Comparison of ENCODE assay signal across 30 cellular contexts in the genomic region with DNA sequence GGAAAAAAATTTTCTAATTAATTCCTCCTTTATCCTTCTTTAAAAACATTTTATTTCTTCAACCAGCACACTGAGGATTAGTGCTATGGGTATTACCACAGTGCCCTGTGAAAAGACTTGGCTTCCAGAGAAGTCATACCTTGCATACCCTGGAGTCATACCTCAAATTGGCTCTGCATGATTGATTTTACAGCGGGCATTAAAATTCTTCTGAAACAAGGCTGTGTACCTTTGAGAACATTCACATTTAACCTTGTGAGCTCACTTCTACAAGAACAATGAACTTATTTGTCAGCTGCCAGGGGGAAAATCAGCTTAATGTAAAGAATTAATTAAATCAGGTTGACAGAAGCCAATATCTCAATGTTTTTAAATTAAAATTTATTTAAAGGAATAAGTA. TPM values are rescaled to one million over a fixed set of nuclear protein-coding genes. Genes with fewer than 3 reads are reported as not detected.
DNase-seq lines count a peak whose midpoint lies in the region; ATAC-seq and FAIRE-seq lines count a peak whose summit lies in the region.
"Had no signal": no experiment of that assay in that cellular context is flagged by ENCODE, and none has a peak within 500 bp of the region (broad histone marks: within the 10 kb centered on the region; RNA-seq: fewer than 3 reads in every experiment).

No MANE protein-coding gene starts in this region.

- DNase-seq in NCI-H748 (lab: John Stamatoyannopoulos, UW; ENCODE audit: unreplicated experiment) (peak; percentile 11), NCI-H748 treated with DMSO at 0.1 percent for 48 hours (lab: John Stamatoyannopoulos, UW) (no peak), RCC 7860 (ENCODE audit: low spot score) (peak; percentile 12), kidney glomerular epithelial cell (lab: John Stamatoyannopoulos, UW) (peak; percentile 61), Right ventricle myocardium superior (no peak)
- DNase-seq in activated T-helper 2 cell treated with anti-CD3 and anti-CD28 coated beads, Interferon-gamma antibody, Interleukin-2, Interleukin-4, amounts not matched to agents 10 μg/mL and 5 μg/mL and 100 μg/mL, durations not matched to agents 14 hours and 24 hours and 36 hours (ENCODE audit: low spot score), result no peak
- DNase-seq in activated CD4-positive, alpha-beta T cell treated with anti-CD3 and anti-CD28 coated beads, Interleukin-2, amount 50 U/mL, for 48 hours, result no peak
- no peak for DNase-seq in stimulated activated CD4-positive, alpha-beta T cell treated with anti-CD3 and anti-CD28 coated beads, Interleukin-2, amount 100 ng/mL, for 24 hours
- DNase-seq: activated CD4-positive, alpha-beta T cell treated with anti-CD3 and anti-CD28 coated beads, Interleukin-2, amount 10 ng/mL, durations not matched to agents 24 days and 14 days; activated effector memory CD4-positive, alpha-beta T cell treated with anti-CD3 and anti-CD28 coated beads, Interleukin-2, amount 50 U/mL, for 16 hours; activated T-cell treated with anti-CD3 and anti-CD28 coated beads, Interleukin-2, amount 50 U/mL, for 1 hour; anterior cingulate cortex; cortex of kidney; effector memory CD4-positive, alpha-beta T cell; midbrain; naive B cell; NCI-H1092; NCI-H187; NCI-H510A treated with DMSO at 0.1 percent for 48 hours; Peyer's patch; SIG-M5; substantia nigra; SW 1271; T-helper 9 cell; WERI-Rb-1 had no signal

- intact Hi-C loops in activated T-helper 2 cell treated with anti-CD3 and anti-CD28 coated beads, Interferon-gamma antibody, Interleukin-2, Interleukin-4, amounts not matched to agents 10 μg/mL and 5 μg/mL and 100 μg/mL, durations not matched to agents 14 hours and 24 hours and 36 hours (cut with micrococcal nuclease), result no loop called here
- intact Hi-C loops in Right ventricle myocardium superior (cut with DNase I), result no loop called here

- no peak overlapping the region for H3K27ac Mint-ChIP-seq in activated T-helper 2 cell treated with anti-CD3 and anti-CD28 coated beads, Interferon-gamma antibody, Interleukin-2, Interleukin-4, amounts not matched to agents 10 μg/mL and 5 μg/mL and 100 μg/mL, durations not matched to agents 14 hours and 24 hours and 36 hours
- H3K27ac Mint-ChIP-seq: activated CD4-positive, alpha-beta T cell treated with anti-CD3 and anti-CD28 coated beads, Interleukin-2, amount 10 ng/mL, durations not matched to agents 24 days and 14 days; activated naive CD8-positive, alpha-beta T cell; stimulated activated memory B cell treated with anti-CD40 and anti-IgM and Interleukin-4, amounts not matched to agents 10 μg/mL and 1 μg/mL and 100 μg/mL, for 72 hours; type B pancreatic cell had no signal

- H3K9me3 Mint-ChIP-seq in activated T-helper 2 cell treated with anti-CD3 and anti-CD28 coated beads, Interferon-gamma antibody, Interleukin-2, Interleukin-4, amounts not matched to agents 10 μg/mL and 5 μg/mL and 100 μg/mL, durations not matched to agents 14 hours and 24 hours and 36 hours, result no peaks in the 10 kb centered on the region
- H3K9me3 Mint-ChIP-seq: activated CD4-positive, alpha-beta T cell treated with anti-CD3 and anti-CD28 coated beads, Interleukin-2, amount 10 ng/mL, durations not matched to agents 24 days and 14 days; naive B cell; stimulated activated memory B cell treated with anti-CD40 and anti-IgM and Interleukin-4, amounts not matched to agents 10 μg/mL and 1 μg/mL and 100 μg/mL, for 72 hours; type B pancreatic cell had no signal

- H3K4me1 Mint-ChIP-seq in activated T-helper 2 cell treated with anti-CD3 and anti-CD28 coated beads, Interferon-gamma antibody, Interleukin-2, Interleukin-4, amounts not matched to agents 10 μg/mL and 5 μg/mL and 100 μg/mL, durations not matched to agents 14 hours and 24 hours and 36 hours (ENCODE audit: low read depth), result peaks cover 8% of the 10 kb centered on the region
- H3K4me1 Mint-ChIP-seq: stimulated activated memory B cell treated with anti-CD40 and anti-IgM and Interleukin-4, amounts not matched to agents 10 μg/mL and 1 μg/mL and 100 μg/mL, for 72 hours had no signal

- H3K27me3 Mint-ChIP-seq in activated T-helper 2 cell treated with anti-CD3 and anti-CD28 coated beads, Interferon-gamma antibody, Interleukin-2, Interleukin-4, amounts not matched to agents 10 μg/mL and 5 μg/mL and 100 μg/mL, durations not matched to agents 14 hours and 24 hours and 36 hours (ENCODE audit: low read depth), result no peaks in the 10 kb centered on the region
- H3K27me3 Mint-ChIP-seq: activated CD4-positive, alpha-beta T cell treated with anti-CD3 and anti-CD28 coated beads, Interleukin-2, amount 10 ng/mL, durations not matched to agents 24 days and 14 days; activated naive CD8-positive, alpha-beta T cell; naive B cell; stimulated activated memory B cell treated with anti-CD40 and anti-IgM and Interleukin-4, amounts not matched to agents 10 μg/mL and 1 μg/mL and 100 μg/mL, for 72 hours; type B pancreatic cell had no signal

- no peak for ATAC-seq in Right ventricle myocardium superior (ENCODE audit: poor library complexity)
- ATAC-seq: stimulated activated memory B cell treated with anti-CD40 and anti-IgM and Interleukin-4, amounts not matched to agents 10 μg/mL and 1 μg/mL and 100 μg/mL, for 72 hours had no signal

- peaks cover 27% of the 10 kb centered on the region for H3K36me3 Mint-ChIP-seq in activated T-helper 2 cell treated with anti-CD3 and anti-CD28 coated beads, Interferon-gamma antibody, Interleukin-2, Interleukin-4, amounts not matched to agents 10 μg/mL and 5 μg/mL and 100 μg/mL, durations not matched to agents 14 hours and 24 hours and 36 hours (ENCODE audit: low read depth)

- no peak for FAIRE-seq in RCC 7860 (lab: Jason Lieb, UNC)
- FAIRE-seq: A204.1, H1 had no signal

- no peak overlapping the region for H3K4me3 Mint-ChIP-seq in activated T-helper 2 cell treated with anti-CD3 and anti-CD28 coated beads, Interferon-gamma antibody, Interleukin-2, Interleukin-4, amounts not matched to agents 10 μg/mL and 5 μg/mL and 100 μg/mL, durations not matched to agents 14 hours and 24 hours and 36 hours (ENCODE audit: low read depth)
- H3K4me3 Mint-ChIP-seq: activated CD4-positive, alpha-beta T cell treated with anti-CD3 and anti-CD28 coated beads, Interleukin-2, amount 10 ng/mL, durations not matched to agents 24 days and 14 days; activated naive CD8-positive, alpha-beta T cell; naive B cell; stimulated activated memory B cell treated with anti-CD40 and anti-IgM and Interleukin-4, amounts not matched to agents 10 μg/mL and 1 μg/mL and 100 μg/mL, for 72 hours; type B pancreatic cell had no signal

RNA-seq across cellular contexts. Expression of a gene that starts 44.6 kb away (rescaled TPM):
- 39.6 and 41.8 TPM in 2 replicates for total RNA-seq in activated T-helper 2 cell treated with anti-CD3 and anti-CD28 coated beads, Interferon-gamma antibody, Interleukin-2, Interleukin-4, amounts not matched to agents 10 μg/mL and 5 μg/mL and 100 μg/mL, durations not matched to agents 14 hours and 24 hours and 36 hours
- total RNA-seq in Right ventricle myocardium superior, result 51.3 TPM

Comparison
In these comparisons a context has a peak if more than half of its experiments do, and no peak if none do; other contexts are left out.
1. DNase-seq: peak in NCI-H748 (single experiment), RCC 7860 (single experiment) and kidney glomerular epithelial cell (single experiment); none in NCI-H748 treated with DMSO at 0.1 percent for 48 hours (single experiment), activated T-helper 2 cell treated with anti-CD3 and anti-CD28 coated beads, Interferon-gamma antibody, Interleukin-2, Interleukin-4, amounts not matched to agents 10 μg/mL and 5 μg/mL and 100 μg/mL, durations not matched to agents 14 hours and 24 hours and 36 hours (single experiment), activated CD4-positive, alpha-beta T cell treated with anti-CD3 and anti-CD28 coated beads, Interleukin-2, amount 50 U/mL, for 48 hours (0 of 2), Right ventricle myocardium superior (single experiment) and stimulated activated CD4-positive, alpha-beta T cell treated with anti-CD3 and anti-CD28 coated beads, Interleukin-2, amount 100 ng/mL, for 24 hours (0 of 2).